ENCODE assay signal across 1 cellular context in the genomic region with DNA sequence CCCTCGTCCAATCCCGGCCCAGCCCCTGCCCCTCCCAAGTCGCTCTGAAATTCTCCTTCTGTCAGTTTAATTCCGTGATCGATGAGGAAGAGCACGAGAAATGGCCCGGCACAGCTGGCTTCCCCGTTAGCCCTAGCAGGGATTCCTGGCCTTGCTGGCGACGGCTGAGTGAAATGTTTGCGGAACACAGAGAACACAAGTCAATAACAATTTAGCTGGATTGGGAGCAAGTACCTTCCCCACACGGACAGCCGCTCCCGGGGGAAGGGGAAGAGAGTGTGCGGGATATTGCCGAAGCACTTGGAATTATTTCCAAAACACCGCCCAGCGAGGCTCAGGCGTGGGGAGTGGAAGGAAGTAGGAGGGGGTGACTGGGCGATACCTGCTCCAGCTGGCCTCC.
TF ChIP-seq lines count a peak whose summit lies in the region.

No MANE protein-coding gene starts in this region.

TF ChIP-seq in SK-N-SH, 30 proteins besides CTCF, POLR2A, EP300 and RAD21 (continued from another document):
- TF ChIP-seq, protein P1, sequence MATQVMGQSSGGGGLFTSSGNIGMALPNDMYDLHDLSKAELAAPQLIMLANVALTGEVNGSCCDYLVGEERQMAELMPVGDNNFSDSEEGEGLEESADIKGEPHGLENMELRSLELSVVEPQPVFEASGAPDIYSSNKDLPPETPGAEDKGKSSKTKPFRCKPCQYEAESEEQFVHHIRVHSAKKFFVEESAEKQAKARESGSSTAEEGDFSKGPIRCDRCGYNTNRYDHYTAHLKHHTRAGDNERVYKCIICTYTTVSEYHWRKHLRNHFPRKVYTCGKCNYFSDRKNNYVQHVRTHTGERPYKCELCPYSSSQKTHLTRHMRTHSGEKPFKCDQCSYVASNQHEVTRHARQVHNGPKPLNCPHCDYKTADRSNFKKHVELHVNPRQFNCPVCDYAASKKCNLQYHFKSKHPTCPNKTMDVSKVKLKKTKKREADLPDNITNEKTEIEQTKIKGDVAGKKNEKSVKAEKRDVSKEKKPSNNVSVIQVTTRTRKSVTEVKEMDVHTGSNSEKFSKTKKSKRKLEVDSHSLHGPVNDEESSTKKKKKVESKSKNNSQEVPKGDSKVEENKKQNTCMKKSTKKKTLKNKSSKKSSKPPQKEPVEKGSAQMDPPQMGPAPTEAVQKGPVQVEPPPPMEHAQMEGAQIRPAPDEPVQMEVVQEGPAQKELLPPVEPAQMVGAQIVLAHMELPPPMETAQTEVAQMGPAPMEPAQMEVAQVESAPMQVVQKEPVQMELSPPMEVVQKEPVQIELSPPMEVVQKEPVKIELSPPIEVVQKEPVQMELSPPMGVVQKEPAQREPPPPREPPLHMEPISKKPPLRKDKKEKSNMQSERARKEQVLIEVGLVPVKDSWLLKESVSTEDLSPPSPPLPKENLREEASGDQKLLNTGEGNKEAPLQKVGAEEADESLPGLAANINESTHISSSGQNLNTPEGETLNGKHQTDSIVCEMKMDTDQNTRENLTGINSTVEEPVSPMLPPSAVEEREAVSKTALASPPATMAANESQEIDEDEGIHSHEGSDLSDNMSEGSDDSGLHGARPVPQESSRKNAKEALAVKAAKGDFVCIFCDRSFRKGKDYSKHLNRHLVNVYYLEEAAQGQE (IDR thresholded peaks at IDR 0.05; ENCODE audit: low read depth, low read length): no peak
- TF ChIP-seq FOXM1 (IDR thresholded peaks at IDR 0.05; ENCODE audit: low read depth): no peak
- no peak for TF ChIP-seq MXI1 (IDR thresholded peaks at IDR 0.05; ENCODE audit: low read depth, low read length)
- no peak for TF ChIP-seq MEF2A (IDR thresholded peaks at IDR 0.05; ENCODE audit: borderline replicate concordance, low read depth)
- TF ChIP-seq RCOR1 (IDR thresholded peaks at IDR 0.05; ENCODE audit: low read length): no peak
- no peak for TF ChIP-seq JUND (IDR thresholded peaks at IDR 0.05)
- TF ChIP-seq EZH2phosphoT487 (IDR thresholded peaks at IDR 0.05; ENCODE audit: borderline replicate concordance, low read depth): no peak
- no peak for TF ChIP-seq POLR2AphosphoS5 (IDR thresholded peaks at IDR 0.05; ENCODE audit: low read depth, low read length)
